Comparison of ENCODE assay signal across 1 cellular context in the genomic region with DNA sequence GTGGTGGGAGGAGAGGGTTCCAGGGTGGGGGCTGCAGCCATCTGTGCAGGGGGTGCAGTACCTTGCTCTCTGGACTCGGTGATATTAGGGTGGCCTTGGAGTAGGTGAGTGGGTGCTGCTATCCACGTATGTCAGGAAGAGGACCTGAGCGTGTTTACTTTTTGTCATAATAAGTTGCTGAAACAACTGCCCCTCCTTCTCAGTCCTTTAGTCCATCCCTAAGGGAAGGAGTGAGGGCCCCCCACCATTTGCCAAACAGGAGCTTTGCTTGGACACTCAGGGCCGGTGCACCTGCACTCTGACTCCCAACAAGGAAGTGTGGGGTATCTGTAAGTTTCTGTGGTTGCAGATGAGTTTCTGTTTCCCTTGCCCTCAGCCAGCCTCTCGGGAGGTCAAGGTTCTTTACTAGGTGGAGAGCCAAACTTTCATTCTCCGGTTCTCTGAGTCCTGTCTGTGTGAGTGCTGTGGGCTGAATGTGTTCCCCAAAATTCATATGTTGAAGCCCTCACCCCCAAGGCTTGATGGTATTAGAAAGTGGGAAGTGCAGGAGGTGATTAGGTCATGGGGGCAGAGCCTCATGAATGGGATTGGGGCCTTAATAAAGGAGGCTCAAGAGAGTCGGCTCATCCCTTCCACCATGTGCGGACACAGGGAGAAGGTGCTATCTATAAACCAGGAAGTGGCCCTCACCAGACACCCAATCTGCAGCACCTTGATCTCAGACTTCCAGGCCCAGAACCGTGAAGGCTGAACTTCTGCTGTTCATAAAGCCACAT.
TF ChIP-seq lines count a peak whose summit lies in the region.

No MANE protein-coding gene starts in this region.

TF ChIP-seq in GM12878, 131 proteins besides CTCF, POLR2A, EP300 and RAD21 (continued from another document and continues in another):
- TF ChIP-seq, protein P1, sequence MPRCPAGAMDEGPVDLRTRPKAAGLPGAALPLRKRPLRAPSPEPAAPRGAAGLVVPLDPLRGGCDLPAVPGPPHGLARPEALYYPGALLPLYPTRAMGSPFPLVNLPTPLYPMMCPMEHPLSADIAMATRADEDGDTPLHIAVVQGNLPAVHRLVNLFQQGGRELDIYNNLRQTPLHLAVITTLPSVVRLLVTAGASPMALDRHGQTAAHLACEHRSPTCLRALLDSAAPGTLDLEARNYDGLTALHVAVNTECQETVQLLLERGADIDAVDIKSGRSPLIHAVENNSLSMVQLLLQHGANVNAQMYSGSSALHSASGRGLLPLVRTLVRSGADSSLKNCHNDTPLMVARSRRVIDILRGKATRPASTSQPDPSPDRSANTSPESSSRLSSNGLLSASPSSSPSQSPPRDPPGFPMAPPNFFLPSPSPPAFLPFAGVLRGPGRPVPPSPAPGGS (IDR thresholded peaks at IDR 0.05; ENCODE audit: borderline replicate concordance, insufficient read depth, low read depth, low read length, poor library complexity, severe bottlenecking) = no peak
- TF ChIP-seq ZNF217 (IDR thresholded peaks at IDR 0.05) (no peak), BHLHE40 (IDR thresholded peaks at IDR 0.05; ENCODE audit: borderline replicate concordance in 1 of 2, low read depth in 2 of 2, low read length in 1 of 2) (peak; percentile 51 to 64; a peak in 3 of 4 replicates), MTA3 (IDR thresholded peaks at IDR 0.05; ENCODE audit: borderline replicate concordance, low read length) (no peak), RB1 (IDR thresholded peaks at IDR 0.05; ENCODE audit: borderline replicate concordance) (no peak), RUNX3 (IDR thresholded peaks at IDR 0.05; ENCODE audit: low read length) (peak; percentile 93), JUND (IDR thresholded peaks at IDR 0.05; ENCODE audit: low read depth, low read length) (no peak), GABPA (IDR thresholded peaks at IDR 0.05; ENCODE audit: low read depth) (no peak), HCFC1 (IDR thresholded peaks at IDR 0.05; ENCODE audit: low read length) (no peak), POLR2AphosphoS5 (IDR thresholded peaks at IDR 0.05; ENCODE audit: low read length) (no peak), FOXK2 (IDR thresholded peaks at IDR 0.05) (no peak), NFXL1 (IDR thresholded peaks at IDR 0.05; ENCODE audit: borderline replicate concordance) (no peak), IKZF2 (IDR thresholded peaks at IDR 0.05) (peak; percentile 89 to 92), NR2C1 (IDR thresholded peaks at IDR 0.05) (peak; percentile 54; the same call in 1 of the 2 replicates), NFYA (IDR thresholded peaks at IDR 0.05; ENCODE audit: borderline replicate concordance, low read depth, low read length) (no peak), ZNF384 (IDR thresholded peaks at IDR 0.05; ENCODE audit: borderline replicate concordance, low read depth, low read length) (no peak), SMAD1 (IDR thresholded peaks at IDR 0.05; ENCODE audit: low read depth, partially characterized antibody) (no peak), SMARCA5 (IDR thresholded peaks at IDR 0.05) (peak; percentile 41; the same call in 1 of the 2 replicates), KAT2A (conservative IDR thresholded peaks at IDR 0.05; ENCODE audit: control insufficient read depth, low read depth, low read length) (no peak), ZSCAN29 (IDR thresholded peaks at IDR 0.05) (no peak), MEF2B (IDR thresholded peaks at IDR 0.05; ENCODE audit: partially characterized antibody, poor library complexity, severe bottlenecking) (peak; percentile 52), EED (IDR thresholded peaks at IDR 0.05; ENCODE audit: low read depth) (peak; percentile 97), RAD51 (IDR thresholded peaks at IDR 0.05) (no peak), EGR1 (IDR thresholded peaks at IDR 0.05; ENCODE audit: borderline replicate concordance in 1 of 2, low read depth in 2 of 2, low read length in 2 of 2) (0 out of 3 replicates have a peak, but pooled peaks of 1 of the 2 experiments have one; percentile 46), GATAD2B (conservative IDR thresholded peaks at IDR 0.05; ENCODE audit: low read depth) (no peak; the same call in 1 of the 2 replicates), RCOR1 (conservative IDR thresholded peaks at IDR 0.05; ENCODE audit: low read depth, low read length) (no peak), SREBF2 (IDR thresholded peaks at IDR 0.05; ENCODE audit: low read length) (no peak), STAT3 (IDR thresholded peaks at IDR 0.05; ENCODE audit: low read depth, low read length) (no peak), NR2C2 (IDR thresholded peaks at IDR 0.05; ENCODE audit: borderline replicate concordance, control insufficient read depth, insufficient read length, low read depth) (no peak), IRF4 (IDR thresholded peaks at IDR 0.05; ENCODE audit: low read depth, low read length) (peak; percentile 70), NBN (IDR thresholded peaks at IDR 0.05) (0 out of 2 replicates have a peak, but pooled peaks have one; percentile 39), SREBF1 (IDR thresholded peaks at IDR 0.05; ENCODE audit: low read length) (no peak), HDAC2 (IDR thresholded peaks at IDR 0.05) (no peak), BRCA1 (IDR thresholded peaks at IDR 0.05; ENCODE audit: low read depth, low read length) (no peak), TBL1XR1 (IDR thresholded peaks at IDR 0.05; ENCODE audit: low read depth, low read length) (peak; percentile 20; the same call in 1 of the 2 replicates), MXI1 (IDR thresholded peaks at IDR 0.05; ENCODE audit: low read depth, low read length) (no peak), ZNF622 (IDR thresholded peaks at IDR 0.05) (no peak), CBX3 (IDR thresholded peaks at IDR 0.05; ENCODE audit: borderline replicate concordance, low read depth) (no peak), TARDBP (IDR thresholded peaks at IDR 0.05; ENCODE audit: borderline replicate concordance) (no peak), HDAC6 (IDR thresholded peaks at IDR 0.05; ENCODE audit: unreplicated experiment) (no peak), IKZF1 (conservative IDR thresholded peaks at IDR 0.05) (peak; percentile 96), WRNIP1 (IDR thresholded peaks at IDR 0.05; ENCODE audit: borderline replicate concordance, low read depth, low read length) (no peak), SPI1 (IDR thresholded peaks at IDR 0.05; ENCODE audit: borderline replicate concordance, insufficient read depth, low read depth, low read length) (peak; percentile 82)
- TF ChIP-seq, protein P2, sequence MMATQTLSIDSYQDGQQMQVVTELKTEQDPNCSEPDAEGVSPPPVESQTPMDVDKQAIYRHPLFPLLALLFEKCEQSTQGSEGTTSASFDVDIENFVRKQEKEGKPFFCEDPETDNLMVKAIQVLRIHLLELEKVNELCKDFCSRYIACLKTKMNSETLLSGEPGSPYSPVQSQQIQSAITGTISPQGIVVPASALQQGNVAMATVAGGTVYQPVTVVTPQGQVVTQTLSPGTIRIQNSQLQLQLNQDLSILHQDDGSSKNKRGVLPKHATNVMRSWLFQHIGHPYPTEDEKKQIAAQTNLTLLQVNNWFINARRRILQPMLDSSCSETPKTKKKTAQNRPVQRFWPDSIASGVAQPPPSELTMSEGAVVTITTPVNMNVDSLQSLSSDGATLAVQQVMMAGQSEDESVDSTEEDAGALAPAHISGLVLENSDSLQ (IDR thresholded peaks at IDR 0.05) = no peak
- TF ChIP-seq, protein P3, sequence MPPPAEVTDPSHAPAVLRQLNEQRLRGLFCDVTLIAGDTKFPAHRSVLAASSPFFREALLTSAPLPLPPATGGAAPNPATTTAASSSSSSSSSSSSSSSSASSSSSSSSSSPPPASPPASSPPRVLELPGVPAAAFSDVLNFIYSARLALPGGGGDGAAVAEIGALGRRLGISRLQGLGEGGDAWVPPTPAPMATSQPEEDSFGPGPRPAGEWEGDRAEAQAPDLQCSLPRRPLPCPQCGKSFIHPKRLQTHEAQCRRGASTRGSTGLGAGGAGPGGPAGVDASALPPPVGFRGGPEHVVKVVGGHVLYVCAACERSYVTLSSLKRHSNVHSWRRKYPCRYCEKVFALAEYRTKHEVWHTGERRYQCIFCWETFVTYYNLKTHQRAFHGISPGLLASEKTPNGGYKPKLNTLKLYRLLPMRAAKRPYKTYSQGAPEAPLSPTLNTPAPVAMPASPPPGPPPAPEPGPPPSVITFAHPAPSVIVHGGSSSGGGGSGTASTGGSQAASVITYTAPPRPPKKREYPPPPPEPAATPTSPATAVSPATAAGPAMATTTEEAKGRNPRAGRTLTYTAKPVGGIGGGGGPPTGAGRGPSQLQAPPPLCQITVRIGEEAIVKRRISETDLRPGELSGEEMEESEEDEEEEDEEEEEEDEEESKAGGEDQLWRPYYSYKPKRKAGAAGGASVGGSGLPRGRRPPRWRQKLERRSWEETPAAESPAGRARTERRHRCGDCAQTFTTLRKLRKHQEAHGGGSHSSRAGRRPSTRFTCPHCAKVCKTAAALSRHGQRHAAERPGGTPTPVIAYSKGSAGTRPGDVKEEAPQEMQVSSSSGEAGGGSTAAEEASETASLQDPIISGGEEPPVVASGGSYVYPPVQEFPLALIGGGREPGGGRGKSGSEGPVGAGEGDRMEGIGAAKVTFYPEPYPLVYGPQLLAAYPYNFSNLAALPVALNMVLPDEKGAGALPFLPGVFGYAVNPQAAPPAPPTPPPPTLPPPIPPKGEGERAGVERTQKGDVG (CRISPR knock-in tag; IDR thresholded peaks at IDR 0.05) = no peak
- TF ChIP-seq, protein P4, sequence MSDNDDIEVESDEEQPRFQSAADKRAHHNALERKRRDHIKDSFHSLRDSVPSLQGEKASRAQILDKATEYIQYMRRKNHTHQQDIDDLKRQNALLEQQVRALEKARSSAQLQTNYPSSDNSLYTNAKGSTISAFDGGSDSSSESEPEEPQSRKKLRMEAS (IDR thresholded peaks at IDR 0.05; ENCODE audit: low read depth, low read length) = no peak
- TF ChIP-seq, protein P5, sequence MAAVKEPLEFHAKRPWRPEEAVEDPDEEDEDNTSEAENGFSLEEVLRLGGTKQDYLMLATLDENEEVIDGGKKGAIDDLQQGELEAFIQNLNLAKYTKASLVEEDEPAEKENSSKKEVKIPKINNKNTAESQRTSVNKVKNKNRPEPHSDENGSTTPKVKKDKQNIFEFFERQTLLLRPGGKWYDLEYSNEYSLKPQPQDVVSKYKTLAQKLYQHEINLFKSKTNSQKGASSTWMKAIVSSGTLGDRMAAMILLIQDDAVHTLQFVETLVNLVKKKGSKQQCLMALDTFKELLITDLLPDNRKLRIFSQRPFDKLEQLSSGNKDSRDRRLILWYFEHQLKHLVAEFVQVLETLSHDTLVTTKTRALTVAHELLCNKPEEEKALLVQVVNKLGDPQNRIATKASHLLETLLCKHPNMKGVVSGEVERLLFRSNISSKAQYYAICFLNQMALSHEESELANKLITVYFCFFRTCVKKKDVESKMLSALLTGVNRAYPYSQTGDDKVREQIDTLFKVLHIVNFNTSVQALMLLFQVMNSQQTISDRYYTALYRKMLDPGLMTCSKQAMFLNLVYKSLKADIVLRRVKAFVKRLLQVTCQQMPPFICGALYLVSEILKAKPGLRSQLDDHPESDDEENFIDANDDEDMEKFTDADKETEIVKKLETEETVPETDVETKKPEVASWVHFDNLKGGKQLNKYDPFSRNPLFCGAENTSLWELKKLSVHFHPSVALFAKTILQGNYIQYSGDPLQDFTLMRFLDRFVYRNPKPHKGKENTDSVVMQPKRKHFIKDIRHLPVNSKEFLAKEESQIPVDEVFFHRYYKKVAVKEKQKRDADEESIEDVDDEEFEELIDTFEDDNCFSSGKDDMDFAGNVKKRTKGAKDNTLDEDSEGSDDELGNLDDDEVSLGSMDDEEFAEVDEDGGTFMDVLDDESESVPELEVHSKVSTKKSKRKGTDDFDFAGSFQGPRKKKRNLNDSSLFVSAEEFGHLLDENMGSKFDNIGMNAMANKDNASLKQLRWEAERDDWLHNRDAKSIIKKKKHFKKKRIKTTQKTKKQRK (IDR thresholded peaks at IDR 0.05; ENCODE audit: low read depth, low read length) = no peak
- TF ChIP-seq, protein P6, sequence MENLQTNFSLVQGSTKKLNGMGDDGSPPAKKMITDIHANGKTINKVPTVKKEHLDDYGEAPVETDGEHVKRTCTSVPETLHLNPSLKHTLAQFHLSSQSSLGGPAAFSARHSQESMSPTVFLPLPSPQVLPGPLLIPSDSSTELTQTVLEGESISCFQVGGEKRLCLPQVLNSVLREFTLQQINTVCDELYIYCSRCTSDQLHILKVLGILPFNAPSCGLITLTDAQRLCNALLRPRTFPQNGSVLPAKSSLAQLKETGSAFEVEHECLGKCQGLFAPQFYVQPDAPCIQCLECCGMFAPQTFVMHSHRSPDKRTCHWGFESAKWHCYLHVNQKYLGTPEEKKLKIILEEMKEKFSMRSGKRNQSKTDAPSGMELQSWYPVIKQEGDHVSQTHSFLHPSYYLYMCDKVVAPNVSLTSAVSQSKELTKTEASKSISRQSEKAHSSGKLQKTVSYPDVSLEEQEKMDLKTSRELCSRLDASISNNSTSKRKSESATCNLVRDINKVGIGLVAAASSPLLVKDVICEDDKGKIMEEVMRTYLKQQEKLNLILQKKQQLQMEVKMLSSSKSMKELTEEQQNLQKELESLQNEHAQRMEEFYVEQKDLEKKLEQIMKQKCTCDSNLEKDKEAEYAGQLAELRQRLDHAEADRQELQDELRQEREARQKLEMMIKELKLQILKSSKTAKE (IDR thresholded peaks at IDR 0.05; ENCODE audit: low read depth, poor library complexity, severe bottlenecking) = peak; percentile 54
- TF ChIP-seq, protein P7, sequence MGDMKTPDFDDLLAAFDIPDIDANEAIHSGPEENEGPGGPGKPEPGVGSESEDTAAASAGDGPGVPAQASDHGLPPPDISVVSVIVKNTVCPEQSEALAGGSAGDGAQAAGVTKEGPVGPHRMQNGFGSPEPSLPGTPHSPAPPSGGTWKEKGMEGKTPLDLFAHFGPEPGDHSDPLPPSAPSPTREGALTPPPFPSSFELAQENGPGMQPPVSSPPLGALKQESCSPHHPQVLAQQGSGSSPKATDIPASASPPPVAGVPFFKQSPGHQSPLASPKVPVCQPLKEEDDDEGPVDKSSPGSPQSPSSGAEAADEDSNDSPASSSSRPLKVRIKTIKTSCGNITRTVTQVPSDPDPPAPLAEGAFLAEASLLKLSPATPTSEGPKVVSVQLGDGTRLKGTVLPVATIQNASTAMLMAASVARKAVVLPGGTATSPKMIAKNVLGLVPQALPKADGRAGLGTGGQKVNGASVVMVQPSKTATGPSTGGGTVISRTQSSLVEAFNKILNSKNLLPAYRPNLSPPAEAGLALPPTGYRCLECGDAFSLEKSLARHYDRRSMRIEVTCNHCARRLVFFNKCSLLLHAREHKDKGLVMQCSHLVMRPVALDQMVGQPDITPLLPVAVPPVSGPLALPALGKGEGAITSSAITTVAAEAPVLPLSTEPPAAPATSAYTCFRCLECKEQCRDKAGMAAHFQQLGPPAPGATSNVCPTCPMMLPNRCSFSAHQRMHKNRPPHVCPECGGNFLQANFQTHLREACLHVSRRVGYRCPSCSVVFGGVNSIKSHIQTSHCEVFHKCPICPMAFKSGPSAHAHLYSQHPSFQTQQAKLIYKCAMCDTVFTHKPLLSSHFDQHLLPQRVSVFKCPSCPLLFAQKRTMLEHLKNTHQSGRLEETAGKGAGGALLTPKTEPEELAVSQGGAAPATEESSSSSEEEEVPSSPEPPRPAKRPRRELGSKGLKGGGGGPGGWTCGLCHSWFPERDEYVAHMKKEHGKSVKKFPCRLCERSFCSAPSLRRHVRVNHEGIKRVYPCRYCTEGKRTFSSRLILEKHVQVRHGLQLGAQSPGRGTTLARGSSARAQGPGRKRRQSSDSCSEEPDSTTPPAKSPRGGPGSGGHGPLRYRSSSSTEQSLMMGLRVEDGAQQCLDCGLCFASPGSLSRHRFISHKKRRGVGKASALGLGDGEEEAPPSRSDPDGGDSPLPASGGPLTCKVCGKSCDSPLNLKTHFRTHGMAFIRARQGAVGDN (IDR thresholded peaks at IDR 0.05) = peak; percentile 80
